In the genomic region with DNA sequence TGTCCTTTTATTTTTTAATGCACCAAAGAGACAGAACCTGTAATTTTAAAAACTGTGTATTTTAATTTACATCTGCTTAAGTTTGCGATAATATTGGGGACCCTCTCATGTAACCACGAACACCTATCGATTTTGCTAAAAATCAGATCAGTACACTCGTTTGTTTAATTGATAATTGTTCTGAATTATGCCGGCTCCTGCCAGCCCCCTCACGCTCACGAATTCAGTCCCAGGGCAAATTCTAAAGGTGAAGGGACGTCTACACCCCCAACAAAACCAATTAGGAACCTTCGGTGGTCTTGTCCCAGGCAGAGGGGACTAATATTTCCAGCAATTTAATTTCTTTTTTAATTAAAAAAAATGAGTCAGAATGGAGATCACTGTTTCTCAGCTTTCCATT, we compare ENCODE assay signal across 8 cellular contexts. TPM values are rescaled to one million over a fixed set of nuclear protein-coding genes. Genes with fewer than 3 reads are reported as not detected.
A peak's percentile ranks its signal among the peaks of the same experiment; 100 is the strongest.
DNase-seq lines count a peak whose midpoint lies in the region; ATAC-seq and TF ChIP-seq lines count a peak whose summit lies in the region.

No MANE protein-coding gene starts in this region.

- H4K20me1 ChIP-seq in H9 (ENCODE audit: control insufficient read depth, insufficient read depth, insufficient read length), result no peaks in the 10 kb centered on the region

- H3K36me3 Mint-ChIP-seq in H9 (ENCODE audit: insufficient read depth in 1 of 3, low read depth in 3 of 3) (peaks cover 4 to 16% (median 12%) of the 10 kb centered on the region in 3 experiments; a peak in 6 of 7 replicates), activated B cell treated with CpG ODN at 0.5 μM for 24 hours (ENCODE audit: low read depth) (no peaks in the 10 kb centered on the region), progenitor cell of endocrine pancreas (ENCODE audit: insufficient read depth) (peaks cover 4% of the 10 kb centered on the region)

- POLR2A ChIA-PET in activated B cell treated with CpG ODN at 0.5 μM for 24 hours (lab: Charles Lee) (interaction anchor here (0.6 to 1.2 kb wide), 2 partner anchors 93 to 342 kb away, joined by 4 to 5 read pairs; no protein-coding TSS in a partner anchor), GM10248 (lab: Yijun Ruan, JAX) (interaction anchor here (0.6 kb wide), 1 partner anchor 558 kb away, joined by 3 read pairs; no protein-coding TSS in a partner anchor)

- no peak overlapping the region for H3K56ac ChIP-seq in H9 (ENCODE audit: insufficient read length, low read depth, low read length)

- H3K14ac ChIP-seq in H9 (ENCODE audit: insufficient read depth, low read length), result peak overlapping the region; percentile 79; the same call in 1 of the 2 replicates

- no peak overlapping the region for H2BK120ac ChIP-seq in H9 (ENCODE audit: low read depth, low read length, poor library complexity, severe bottlenecking)

- no peaks in the 10 kb centered on the region for H3K9me3 ChIP-seq in H9 (ENCODE audit: control insufficient read depth, low read depth, low read length)

- peaks cover 21% of the 10 kb centered on the region for H3K23me2 ChIP-seq in H9 (ENCODE audit: insufficient read length, low read depth, low read length, poor library complexity, severe bottlenecking)

- H3K4ac ChIP-seq in H9 (ENCODE audit: low read depth, low read length), result no peak overlapping the region

- H3K79me1 ChIP-seq in H9 (ENCODE audit: insufficient read depth, low read depth, low read length, poor library complexity, severe bottlenecking), result peaks cover 3% of the 10 kb centered on the region

- H2BK20ac ChIP-seq in H9 (ENCODE audit: low read depth, low read length, poor library complexity, severe bottlenecking), result no peak overlapping the region

- H3K23ac ChIP-seq in H9 (ENCODE audit: insufficient read length, low read depth, low read length), result no peak overlapping the region

- H2BK12ac ChIP-seq in H9 (ENCODE audit: insufficient read length, low read depth, low read length), result no peak overlapping the region

- CTCF ChIA-PET in activated B cell treated with CpG ODN at 0.5 μM for 24 hours (lab: Charles Lee), result no interaction called here
- CTCF ChIA-PET in GM10248 (lab: Yijun Ruan, JAX), result interaction anchor here (1.3 kb wide), 1 partner anchor 538 kb away, joined by 3 read pairs; no protein-coding TSS in a partner anchor

- no CpG with 5 or more reads among the region's 9 CpGs for WGBS in H9 (ENCODE audit: extremely low coverage, insufficient read length, low lambda C conversion rate)

- no peak for TF ChIP-seq POLR2A in GM18505 (IDR thresholded peaks at IDR 0.05; ENCODE audit: borderline replicate concordance, extremely low read depth, insufficient read depth, insufficient read length)

- H4K91ac ChIP-seq in H9 (ENCODE audit: insufficient read length, low read depth, low read length), result no peak overlapping the region

- intact Hi-C loops in activated B cell treated with CpG ODN at 0.5 μM for 24 hours (cut with micrococcal nuclease), result loop anchor here (2.0 to 10.0 kb wide), 5 partner anchors 738 to 1179 kb away; partner anchors contain the start of genes CPT1A, IGHMBP2, MRPL21 and PPP6R3

- peak overlapping the region; percentile 93 to 99 for H3K4me3 ChIP-seq in foreskin fibroblast (ENCODE audit: low read depth in 1 of 2, low read length in 2 of 2)

- H2BK5ac ChIP-seq in H9 (ENCODE audit: insufficient read length, low read length), result no peak overlapping the region

- DNase-seq in H9 (no peak), activated B cell treated with CpG ODN at 0.5 μM for 24 hours (no peak), foreskin fibroblast (no peak), progenitor cell of endocrine pancreas (ENCODE audit: low spot score, unreplicated experiment) (no peak), NCI-H446 treated with DMSO at 0.1 percent for 48 hours (lab: John Stamatoyannopoulos, UW) (no peak), HK-2 (ENCODE audit: unreplicated experiment) (no peak), GM10248 (ENCODE audit: extremely low spot score) (no peak)

- no peak overlapping the region for H4K5ac ChIP-seq in H9 (ENCODE audit: insufficient read length, low read depth, low read length)

- H3K4me1 ChIP-seq in H9 (ENCODE audit: insufficient read depth, low read length), result no peaks in the 10 kb centered on the region

- no peak overlapping the region for H2AFZ ChIP-seq in H9 (ENCODE audit: low read length)

- no peak overlapping the region for H4K8ac ChIP-seq in H9 (replicated peaks; ENCODE audit: insufficient read length, low read depth, low read length)

- H3K4me3 Mint-ChIP-seq in H9, result peak overlapping the region; percentile 70 to 94
- peak overlapping the region; percentile 86 for H3K4me3 Mint-ChIP-seq in activated B cell treated with CpG ODN at 0.5 μM for 24 hours
- H3K4me3 Mint-ChIP-seq in progenitor cell of endocrine pancreas (ENCODE audit: low read depth), result peak overlapping the region; percentile 96

- H3K27ac Mint-ChIP-seq in H9 (peak overlapping the region in 2 of 3 experiments; percentile 89 to 91; a peak in 3 of 7 replicates), activated B cell treated with CpG ODN at 0.5 μM for 24 hours (no peak overlapping the region), progenitor cell of endocrine pancreas (peak overlapping the region; percentile 76)

- no peak overlapping the region for H2AK5ac ChIP-seq in H9 (ENCODE audit: insufficient read length, low read length)

- peaks cover 3% of the 10 kb centered on the region; the same call in 1 of the 2 replicates for H3K27me3 ChIP-seq in H9 (ENCODE audit: insufficient read depth, low read length)

- no peak overlapping the region for H3T11ph ChIP-seq in H9 (ENCODE audit: low read length)

- ATAC-seq in activated B cell treated with CpG ODN at 0.5 μM for 24 hours (ENCODE audit: low read depth) (no peak), GM18505 (IDR thresholded peaks at IDR 0.05; ENCODE audit: unreplicated experiment) (no peak)

- no peaks in the 10 kb centered on the region for H3K9me3 Mint-ChIP-seq in H9
- no peaks in the 10 kb centered on the region for H3K9me3 Mint-ChIP-seq in activated B cell treated with CpG ODN at 0.5 μM for 24 hours
- no peaks in the 10 kb centered on the region for H3K9me3 Mint-ChIP-seq in progenitor cell of endocrine pancreas (ENCODE audit: low read depth)

- H3K27ac ChIP-seq in H9 (ENCODE audit: insufficient read length, low read depth, low read length), result no peak overlapping the region

- peak overlapping the region; percentile 42 for H3K9ac ChIP-seq in H9 (ENCODE audit: extremely low read depth, insufficient read length, low read length)

- no peaks in the 10 kb centered on the region for H3K79me2 ChIP-seq in H9 (ENCODE audit: insufficient read depth, low read length)

- H3K4me1 Mint-ChIP-seq in H9 (peaks cover 27 to 30% of the 10 kb centered on the region in 2 experiments), activated B cell treated with CpG ODN at 0.5 μM for 24 hours (peaks cover 42% of the 10 kb centered on the region), progenitor cell of endocrine pancreas (ENCODE audit: low read depth) (peaks cover 24% of the 10 kb centered on the region)

- no peak overlapping the region for H2BK15ac ChIP-seq in H9 (ENCODE audit: low read depth, low read length)

- peaks cover 22% of the 10 kb centered on the region for H3K27me3 Mint-ChIP-seq in H9 (ENCODE audit: low read depth)
- peaks cover 20% of the 10 kb centered on the region for H3K27me3 Mint-ChIP-seq in activated B cell treated with CpG ODN at 0.5 μM for 24 hours
- H3K27me3 Mint-ChIP-seq in progenitor cell of endocrine pancreas, result peaks cover under 1% of the 10 kb centered on the region

- TF ChIP-seq CTCF in H9 (conservative IDR thresholded peaks at IDR 0.05) (no peak), activated B cell treated with CpG ODN at 0.5 μM for 24 hours (IDR thresholded peaks at IDR 0.05) (no peak), foreskin fibroblast (IDR thresholded peaks at IDR 0.05; ENCODE audit: low read depth, low read length) (no peak), progenitor cell of endocrine pancreas (IDR thresholded peaks at IDR 0.05; ENCODE audit: unreplicated experiment) (no peak), GM10248 (IDR thresholded peaks at IDR 0.05; ENCODE audit: control extremely low read depth, extremely low read depth, low read depth, missing control alignments) (no peak)

- H3K18ac ChIP-seq in H9 (ENCODE audit: insufficient read length, low read depth, low read length), result peak overlapping the region; percentile 93

- peak overlapping the region; percentile 84 for H3K4me2 ChIP-seq in H9 (ENCODE audit: insufficient read depth, insufficient read length, low read length)

RNA-seq across cellular contexts. Expression of gene CCND1, which starts 1.1 kb away (rescaled TPM):
- total RNA-seq in H9 (2021) (372 and 399 TPM in 2 replicates), activated B cell treated with CpG ODN at 0.5 μM for 24 hours (7.5 and 10.5 TPM in 2 replicates), progenitor cell of endocrine pancreas (409 and 437 TPM in 2 replicates)

RNA-seq across cellular contexts. Expression of gene LTO1, which starts 35.3 kb away (rescaled TPM):
- total RNA-seq in H9 (2021) (25.3 and 26.2 TPM in 2 replicates), activated B cell treated with CpG ODN at 0.5 μM for 24 hours (46.3 and 52.5 TPM in 2 replicates), progenitor cell of endocrine pancreas (28.5 and 33.4 TPM in 2 replicates)

Comparison
In these comparisons a context has a peak if more than half of its experiments do, and no peak if none do; other contexts are left out.
1. RNA of gene CCND1, which starts 1.1 kb away (total RNA-seq): 409 to 437 TPM in progenitor cell of endocrine pancreas and 372 to 399 TPM in H9; 7.5 to 10.5 TPM in activated B cell treated with CpG ODN at 0.5 μM for 24 hours; every median in the first group is over 10 times any median in the second.
2. Peak in every context shown above with its lines, with median percentiles within 50 percentile points of each other: H3K4me3 Mint-ChIP-seq.